In genomic region chr12:50276068-50276467, GRCh38 we compare ENCODE assay signal across 19 cellular contexts. TPM values are rescaled to one million over a fixed set of nuclear protein-coding genes. Genes with fewer than 3 reads are reported as not detected.
DNase-seq lines count a peak whose midpoint lies in the region; ATAC-seq and TF ChIP-seq lines count a peak whose summit lies in the region.
"Had no signal": no experiment of that assay in that cellular context is flagged by ENCODE, and none has a peak within 500 bp of the region (broad histone marks: within the 10 kb centered on the region; RNA-seq: fewer than 3 reads in every experiment).

No MANE protein-coding gene starts in this region.

- DNase-seq in right cardiac atrium (no peak), cardiac septum (ENCODE audit: low spot score) (no peak), hepatocyte (ENCODE audit: low spot score) (no peak), gastrocnemius medialis (no peak), A172 (ENCODE audit: low spot score) (no peak), WERI-Rb-1 (no peak), NOMO-1 treated with dmso at 0.1 percent for 144 hours (lab: John Stamatoyannopoulos, UW; ENCODE audit: unreplicated experiment) (no peak)
- no peak for DNase-seq in activated CD4-positive, alpha-beta T cell treated with anti-CD3 and anti-CD28 coated beads, Interleukin-2, amount 50 U/mL, for 1 hour
- DNase-seq: ACHN; activated CD4-positive, alpha-beta T cell treated with anti-CD3 and anti-CD28 coated beads for 48 hours; activated CD8-positive, alpha-beta memory T cell treated with anti-CD3 and anti-CD28 coated beads, Interleukin-2, amount 10 ng/mL, durations not matched to agents 7 days and 5 days; brain microvascular endothelial cell; NCI-H1105 treated with DMSO at 0.1 percent for 48 hours; stimulated activated CD4-positive, alpha-beta T cell treated with anti-CD3 and anti-CD28 coated beads, Interleukin-4, amount 100 ng/mL, for 4 hours had no signal

- TF ChIP-seq CTCF in hepatocyte (IDR thresholded peaks at IDR 0.05; ENCODE audit: poor library complexity) (no peak), gastrocnemius medialis (IDR thresholded peaks at IDR 0.05 in 4 of 5, conservative IDR thresholded peaks at IDR 0.05 in 1 of 5) (no peak), WERI-Rb-1 (IDR thresholded peaks at IDR 0.05; ENCODE audit: low read depth, low read length) (no peak)

- 98% methylated on average over 2 of the region's 2 CpGs for WGBS in right cardiac atrium
- WGBS in hepatocyte (ENCODE audit: low lambda C conversion rate, missing lambda C conversion rate) = 98% methylated on average over 2 of the region's 2 CpGs

- H3K36me3 ChIP-seq in hepatocyte (replicated peaks; ENCODE audit: insufficient read depth, low read depth) (no peaks in the 10 kb centered on the region), gastrocnemius medialis (no peaks in the 10 kb centered on the region), WERI-Rb-1 (peaks cover 5% of the 10 kb centered on the region; the same call in 1 of the 2 replicates)
- H3K36me3 ChIP-seq: BLaER1 treated with 17β-estradiol and CSF1 and Interleukin-3, amounts not matched to agents 10 nM and 100 nM; brain microvascular endothelial cell had no signal

- peaks cover 60% of the 10 kb centered on the region for H3K79me2 ChIP-seq in hepatocyte

- ATAC-seq in right cardiac atrium = peak in 1 of 2 donors; percentile 43
- no peak for ATAC-seq in gastrocnemius medialis
- ATAC-seq: activated CD8-positive, alpha-beta memory T cell treated with anti-CD3 and anti-CD28 coated beads, Interleukin-2, amount 10 ng/mL, durations not matched to agents 7 days and 5 days; activated naive CD4-positive, alpha-beta T cell treated with anti-CD3 and anti-CD28 coated beads, Interleukin-2, amount 50 U/mL, for 72 hours; natural killer cell treated with Interleukin-12 subunit alpha and Interleukin-12 subunit beta and Interleukin-15 and Interleukin-18, amount 100 ng/mL, for 72 hours had no signal

- no peaks in the 10 kb centered on the region for H4K20me1 ChIP-seq in hepatocyte (ENCODE audit: insufficient read depth, poor library complexity, severe bottlenecking)
- H4K20me1 ChIP-seq: BLaER1 treated with 17β-estradiol and CSF1 and Interleukin-3, amounts not matched to agents 10 nM and 100 nM had no signal

- no peak overlapping the region for H3K4me3 ChIP-seq in right cardiac atrium (ENCODE audit: low read length)
- H3K4me3 ChIP-seq in hepatocyte = no peak overlapping the region
- H3K4me3 ChIP-seq in gastrocnemius medialis = no peak overlapping the region
- no peak overlapping the region for H3K4me3 ChIP-seq in WERI-Rb-1 (ENCODE audit: low read depth, low read length)
- H3K4me3 ChIP-seq: BLaER1 treated with 17β-estradiol and CSF1 and Interleukin-3, amounts not matched to agents 10 nM and 100 nM; coronary artery had no signal

- in situ Hi-C loops in gastrocnemius medialis (cut with MboI; ENCODE audit: low sequenced_read_pairs in 4 of 4) = no loop called here

- no peak for TF ChIP-seq POLR2A in gastrocnemius medialis (IDR thresholded peaks at IDR 0.05)

- intact Hi-C loops in right cardiac atrium (cut with DNase I) (no loop called here), cardiac septum (cut with DNase I) (no loop called here), gastrocnemius medialis (cut with DNase I; ENCODE audit: low total_unique reads) (no loop called here)

- H3K4me2 ChIP-seq in hepatocyte = no peak overlapping the region
- H3K4me2 ChIP-seq: BLaER1 treated with 17β-estradiol and CSF1 and Interleukin-3, amounts not matched to agents 10 nM and 100 nM had no signal

- H3K27ac ChIP-seq in right cardiac atrium (ENCODE audit: low read length) = peak overlapping the region; percentile 67
- peak overlapping the region; percentile 75 for H3K27ac ChIP-seq in hepatocyte
- peak overlapping the region; percentile 35 to 63 (median 54) for H3K27ac ChIP-seq in gastrocnemius medialis
- H3K27ac ChIP-seq in WERI-Rb-1 = no peak overlapping the region
- H3K27ac ChIP-seq: BLaER1 treated with 17β-estradiol and CSF1 and Interleukin-3, amounts not matched to agents 10 nM and 100 nM; brain microvascular endothelial cell; RWPE1 had no signal

- H3K27me3 ChIP-seq in right cardiac atrium (ENCODE audit: control insufficient read depth, insufficient read depth) (no peaks in the 10 kb centered on the region), hepatocyte (no peaks in the 10 kb centered on the region), gastrocnemius medialis (no peaks in the 10 kb centered on the region), WERI-Rb-1 (ENCODE audit: insufficient read depth, low read depth, severe bottlenecking) (no peaks in the 10 kb centered on the region)
- H3K27me3 ChIP-seq: BLaER1 treated with 17β-estradiol and CSF1 and Interleukin-3, amounts not matched to agents 10 nM and 100 nM; brain microvascular endothelial cell had no signal

- no peaks in the 10 kb centered on the region for H3K9me2 ChIP-seq in hepatocyte (replicated peaks; ENCODE audit: insufficient read depth)

- no peak overlapping the region for H2AFZ ChIP-seq in hepatocyte

- peaks cover 8% of the 10 kb centered on the region for H3K4me1 ChIP-seq in right cardiac atrium (ENCODE audit: control insufficient read depth, insufficient read depth, low read length)
- H3K4me1 ChIP-seq in hepatocyte (ENCODE audit: insufficient read depth) = peaks cover 9% of the 10 kb centered on the region
- H3K4me1 ChIP-seq in gastrocnemius medialis = peaks cover 16 to 33% of the 10 kb centered on the region in 2 donors

- H3K9me3 ChIP-seq in right cardiac atrium (ENCODE audit: control insufficient read depth, low read length) (no peaks in the 10 kb centered on the region), hepatocyte (ENCODE audit: low read depth) (no peaks in the 10 kb centered on the region), gastrocnemius medialis (no peaks in the 10 kb centered on the region), WERI-Rb-1 (ENCODE audit: severe bottlenecking) (no peaks in the 10 kb centered on the region)
- H3K9me3 ChIP-seq: BLaER1 treated with 17β-estradiol and CSF1 and Interleukin-3, amounts not matched to agents 10 nM and 100 nM had no signal

RNA-seq across cellular contexts. Expression of gene LIMA1, which starts 7.3 kb away (rescaled TPM):
- 10 to 100 TPM; 21.9 to 33.5 (median 23.3) TPM for total RNA-seq in right cardiac atrium
- polyA plus RNA-seq in right cardiac atrium = 19.9 TPM
- total RNA-seq in cardiac septum = 24.3 TPM
- 84.4 and 93.3 TPM in 2 replicates for total RNA-seq in hepatocyte
- polyA plus RNA-seq in hepatocyte = 54.8 and 59.7 TPM in 2 replicates
- 10 to 100 TPM in 1 of 4 donors, 1 to 10 TPM in 3; 7.4 to 24.5 (median 8.8) TPM for total RNA-seq in gastrocnemius medialis
- total RNA-seq in A172 (2014; rRNA removed; shearing (Covaris generic)) = 108 and 109 TPM in 2 replicates
